In the genomic region with DNA sequence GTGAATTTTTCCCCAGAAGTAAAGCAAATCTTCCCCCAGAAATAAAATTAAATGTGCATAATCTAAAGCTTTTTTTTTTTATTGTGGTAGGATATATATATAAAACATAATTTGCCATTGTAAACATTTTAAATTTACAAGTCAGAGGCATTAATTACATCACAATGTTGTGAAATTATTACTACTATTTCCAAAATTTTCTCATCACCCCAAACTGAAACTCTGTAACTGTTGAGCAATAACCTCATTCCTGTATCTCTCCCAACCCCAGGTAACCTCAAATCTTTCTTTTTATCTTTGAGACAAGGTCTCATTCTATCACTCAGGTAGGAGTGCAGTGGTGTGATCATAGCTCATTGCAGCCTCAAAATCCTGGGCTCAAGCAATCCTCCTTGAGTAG, we compare ENCODE assay signal across 1 cellular context.
TF ChIP-seq lines count a peak whose summit lies in the region.

No MANE protein-coding gene starts in this region.

TF ChIP-seq in IMR-90, 13 proteins besides CTCF, POLR2A, EP300 and RAD21:
- TF ChIP-seq MXI1 (IDR thresholded peaks at IDR 0.05; ENCODE audit: borderline replicate concordance, low read depth, low read length) (no peak), CEBPB (IDR thresholded peaks at IDR 0.05; ENCODE audit: low read depth, low read length) (peak; percentile 38; the same call in 1 of the 2 replicates), SMC3 (IDR thresholded peaks at IDR 0.05; ENCODE audit: low read depth, low read length) (no peak)
- TF ChIP-seq, protein P1, sequence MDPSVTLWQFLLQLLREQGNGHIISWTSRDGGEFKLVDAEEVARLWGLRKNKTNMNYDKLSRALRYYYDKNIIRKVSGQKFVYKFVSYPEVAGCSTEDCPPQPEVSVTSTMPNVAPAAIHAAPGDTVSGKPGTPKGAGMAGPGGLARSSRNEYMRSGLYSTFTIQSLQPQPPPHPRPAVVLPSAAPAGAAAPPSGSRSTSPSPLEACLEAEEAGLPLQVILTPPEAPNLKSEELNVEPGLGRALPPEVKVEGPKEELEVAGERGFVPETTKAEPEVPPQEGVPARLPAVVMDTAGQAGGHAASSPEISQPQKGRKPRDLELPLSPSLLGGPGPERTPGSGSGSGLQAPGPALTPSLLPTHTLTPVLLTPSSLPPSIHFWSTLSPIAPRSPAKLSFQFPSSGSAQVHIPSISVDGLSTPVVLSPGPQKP (IDR thresholded peaks at IDR 0.05; ENCODE audit: borderline replicate concordance, low read depth, low read length): no peak
